ENCODE assay signal across 8 cellular contexts in genomic region chr7:4641091-4641666, GRCh38. TPM values are rescaled to one million over a fixed set of nuclear protein-coding genes. Genes with fewer than 3 reads are reported as not detected.
A peak's percentile ranks its signal among the peaks of the same experiment; 100 is the strongest.
DNase-seq lines count a peak whose midpoint lies in the region; ATAC-seq, FAIRE-seq and TF ChIP-seq lines count a peak whose summit lies in the region.

No MANE protein-coding gene starts in this region.

- H3K27ac ChIP-seq in iPS-20b (ENCODE audit: low read length) (no peak overlapping the region), temporal lobe (ENCODE audit: low read depth, low read length) (peak overlapping the region; percentile 58)

- H3K9me3 ChIP-seq in iPS-20b (ENCODE audit: insufficient read depth, low read depth, low read length) = no peaks in the 10 kb centered on the region; the same call in 1 of the 2 replicates

- no peaks in the 10 kb centered on the region for H3K9me3 Mint-ChIP-seq in activated B cell treated with CpG ODN at 0.5 μM for 24 hours

- H3K9ac ChIP-seq in iPS-20b (ENCODE audit: low read depth, low read length) = no peak overlapping the region

- TF ChIP-seq CTCF in AG04449 (IDR thresholded peaks at IDR 0.05; ENCODE audit: insufficient read depth, low read length, missing control alignments) (no peak), activated B cell treated with CpG ODN at 0.5 μM for 24 hours (IDR thresholded peaks at IDR 0.05) (no peak)

- H3K4me1 Mint-ChIP-seq in activated B cell treated with CpG ODN at 0.5 μM for 24 hours = peaks cover 9% of the 10 kb centered on the region

- POLR2A ChIA-PET in AG04449 (lab: Yijun Ruan, JAX) = interaction anchor here (0.7 to 2.9 kb wide), 10 partner anchors 9 to 134 kb away, joined by 3 to 31 read pairs (median 4); partner anchors contain the start of genes AP5Z1 and FOXK1
- POLR2A ChIA-PET in activated B cell treated with CpG ODN at 0.5 μM for 24 hours (lab: Charles Lee) = interaction anchor here (0.6 to 3.5 kb wide), 16 partner anchors 38 to 1851 kb away, joined by 3 to 151 read pairs (median 6); partner anchors contain the start of genes AP5Z1, FOXK1 and RBAK

- CTCF ChIA-PET in AG04449 (lab: Yijun Ruan, JAX) (interaction anchor here (0.7 to 2.6 kb wide), 15 partner anchors 8 to 150 kb away, joined by 3 to 16 read pairs (median 4); partner anchors contain the start of genes AP5Z1 and FOXK1), activated B cell treated with CpG ODN at 0.5 μM for 24 hours (lab: Charles Lee) (interaction anchor here (0.8 to 1.8 kb wide), 7 partner anchors 10 to 333 kb away, joined by 3 to 21 read pairs (median 3); partner anchors contain the start of genes AP5Z1 and FOXK1)

- 0 out of 2 replicates have a peak, but pooled peaks cover 3% of the 10 kb centered on the region for H3K4me1 ChIP-seq in iPS-20b (ENCODE audit: insufficient read depth, low read length)

- intact Hi-C loops in activated B cell treated with CpG ODN at 0.5 μM for 24 hours (cut with micrococcal nuclease) = loop anchor here (1.0 to 2.0 kb wide), 6 partner anchors 41 to 404 kb away; partner anchors contain the start of genes AP5Z1, FOXK1 and RBAK

- ATAC-seq in activated B cell treated with CpG ODN at 0.5 μM for 24 hours (ENCODE audit: low read depth) (peak; percentile 36), GM18520 (IDR thresholded peaks at IDR 0.05; ENCODE audit: unreplicated experiment) (no peak)

- H3K36me3 Mint-ChIP-seq in activated B cell treated with CpG ODN at 0.5 μM for 24 hours (ENCODE audit: low read depth) = no peaks in the 10 kb centered on the region

- H3K4me3 ChIP-seq in AG04449 (ENCODE audit: low read depth, low read length) = peak overlapping the region; percentile 67
- H3K4me3 ChIP-seq in iPS-20b (ENCODE audit: low read length) = peak overlapping the region; percentile 61; the same call in 1 of the 2 replicates

- no peaks in the 10 kb centered on the region for H3K27me3 Mint-ChIP-seq in activated B cell treated with CpG ODN at 0.5 μM for 24 hours

- peak; percentile 49 for FAIRE-seq in GM19239 (lab: Jason Lieb, UNC)

- peak overlapping the region; percentile 41 for H3K27ac Mint-ChIP-seq in activated B cell treated with CpG ODN at 0.5 μM for 24 hours

- no peak for DNase-seq in AG04449 (ENCODE audit: low read depth, low spot score)
- DNase-seq in GM19239 (ENCODE audit: insufficient read length, low spot score) = no peak
- DNase-seq in activated B cell treated with CpG ODN at 0.5 μM for 24 hours = no peak
- no peak for DNase-seq in stimulated activated CD4-positive, alpha-beta T cell treated with anti-CD3 and anti-CD28 coated beads, Interleukin-1b, Interleukin-23, amount 100 ng/mL, for 48 hours
- DNase-seq in NCI-H1048 (lab: John Stamatoyannopoulos, UW) = no peak

- no peaks in the 10 kb centered on the region for H3K36me3 ChIP-seq in iPS-20b (ENCODE audit: insufficient read depth, low read depth, low read length)

- peaks cover 11% of the 10 kb centered on the region for H3K27me3 ChIP-seq in iPS-20b (ENCODE audit: insufficient read depth, low read length)

- H3K4me3 Mint-ChIP-seq in activated B cell treated with CpG ODN at 0.5 μM for 24 hours = peak overlapping the region; percentile 82

RNA-seq across cellular contexts. Expression of gene FOXK1, which starts 40.9 kb away (rescaled TPM):
- total RNA-seq in activated B cell treated with CpG ODN at 0.5 μM for 24 hours (37.5 and 42.7 TPM in 2 replicates), temporal lobe (23.4 TPM)
